In genomic region chr16:59058261-59058660, GRCh38 we compare ENCODE assay signal across 1 cellular context.
TF ChIP-seq lines count a peak whose summit lies in the region.

No MANE protein-coding gene starts in this region.

TF ChIP-seq in H1, 55 proteins besides CTCF, POLR2A, EP300 and RAD21 (continued from another document):
- no peak for TF ChIP-seq CHD7 (IDR thresholded peaks at IDR 0.05; ENCODE audit: insufficient replicate concordance, low read length)
- no peak for TF ChIP-seq JUN (IDR thresholded peaks at IDR 0.05; ENCODE audit: low read depth, low read length)
- TF ChIP-seq RBBP5 (IDR thresholded peaks at IDR 0.05; ENCODE audit: borderline replicate concordance, low read depth, low read length), result no peak
- TF ChIP-seq MAX (IDR thresholded peaks at IDR 0.05), result no peak
- TF ChIP-seq POLR2AphosphoS5 (IDR thresholded peaks at IDR 0.05; ENCODE audit: low read depth, low read length), result no peak
- TF ChIP-seq NRF1 (IDR thresholded peaks at IDR 0.05; ENCODE audit: low read depth, low read length), result no peak
- TF ChIP-seq TAF7 (optimal IDR thresholded peaks at IDR 0.05; ENCODE audit: borderline replicate concordance, low read depth, low read length), result no peak
